In genomic region chr9:105151686-105151995, GRCh38 we compare ENCODE assay signal across 17 cellular contexts.
A peak's percentile ranks its signal among the peaks of the same experiment; 100 is the strongest.
DNase-seq lines count a peak whose midpoint lies in the region; TF ChIP-seq lines count a peak whose summit lies in the region.
"Had no signal": no experiment of that assay in that cellular context is flagged by ENCODE, and none has a peak within 500 bp of the region (broad histone marks: within the 10 kb centered on the region; RNA-seq: fewer than 3 reads in every experiment).

No MANE protein-coding gene starts in this region.

- dilution Hi-C loops in mammary epithelial cell (cut with HindIII; ENCODE audit: low sequenced_read_pairs), result no loop called here

- H3K27me3 ChIP-seq in mammary epithelial cell (ENCODE audit: insufficient read depth, low read length), result no peaks in the 10 kb centered on the region
- H3K27me3 ChIP-seq in hepatocyte, result no peaks in the 10 kb centered on the region
- H3K27me3 ChIP-seq: BLaER1 had no signal

- POLR2A ChIA-PET in MCF 10A (lab: Yijun Ruan, JAX), result interaction anchor here (1.4 kb wide), 1 partner anchor 29 kb away, joined by 5 read pairs; no protein-coding TSS in a partner anchor

- H3K36me3 Mint-ChIP-seq in MCF 10A (ENCODE audit: insufficient read depth, unreplicated experiment) (no peaks in the 10 kb centered on the region), immature natural killer cell (no peaks in the 10 kb centered on the region)
- H3K36me3 Mint-ChIP-seq: CD4-positive, alpha-beta memory T cell had no signal

- WGBS in mammary epithelial cell (ENCODE audit: low coverage, missing lambda C conversion rate), result 97% methylated on average over 3 of the region's 3 CpGs
- 92% methylated on average over 3 of the region's 3 CpGs for WGBS in hepatocyte (ENCODE audit: low lambda C conversion rate, missing lambda C conversion rate)

- H3K9ac ChIP-seq in mammary epithelial cell (ENCODE audit: insufficient read depth, low read length), result no peak overlapping the region
- H3K9ac ChIP-seq: BLaER1 had no signal

- CTCF ChIA-PET in mammary epithelial cell (lab: Charles Lee; ENCODE audit: low non-redundant PET), result no interaction called here
- CTCF ChIA-PET in MCF 10A (lab: Yijun Ruan, JAX), result interaction anchor here (11.0 kb wide), 1 partner anchor 288 kb away, joined by 59 read pairs; no protein-coding TSS in a partner anchor

- no TSS peak for BruUV-seq in mammary epithelial cell (replicated peaks; lab: Mats Ljungman, UMichigan)
- BruUV-seq in MCF 10A (replicated peaks; lab: Mats Ljungman, UMichigan), result no TSS peak

- H3K4me1 ChIP-seq in mammary epithelial cell (ENCODE audit: insufficient read depth, low read length), result peaks cover 17% of the 10 kb centered on the region
- H3K4me1 ChIP-seq in hepatocyte (ENCODE audit: insufficient read depth), result peaks cover 10% of the 10 kb centered on the region

- TF ChIP-seq CTCF in mammary epithelial cell (conservative IDR thresholded peaks at IDR 0.05 in 1 of 2, IDR thresholded peaks at IDR 0.05 in 1 of 2; ENCODE audit: extremely low read depth in 1 of 2, insufficient read depth in 1 of 2, low read depth in 1 of 2, low read length in 2 of 2) (no peak), MCF 10A (IDR thresholded peaks at IDR 0.05; ENCODE audit: unreplicated experiment) (no peak), hepatocyte (IDR thresholded peaks at IDR 0.05; ENCODE audit: poor library complexity) (no peak)

- intact Hi-C loops in mammary epithelial cell (cut with micrococcal nuclease), result loop anchor here (5.0 kb wide), 1 partner anchor 184 kb away; no protein-coding TSS in a partner anchor
- intact Hi-C loops in MCF 10A (cut with micrococcal nuclease), result loop anchor here (10.0 kb wide), 1 partner anchor 157 kb away; no protein-coding TSS in a partner anchor

- no peak overlapping the region for H3K27ac ChIP-seq in mammary epithelial cell (ENCODE audit: insufficient read depth, low read depth, low read length)
- peak overlapping the region; percentile 57 for H3K27ac ChIP-seq in hepatocyte
- H3K27ac ChIP-seq: BLaER1, RWPE1 had no signal

- H3K9me3 ChIP-seq in mammary epithelial cell (replicated peaks; ENCODE audit: insufficient read depth, low read length), result no peaks in the 10 kb centered on the region
- no peaks in the 10 kb centered on the region for H3K9me3 ChIP-seq in hepatocyte (ENCODE audit: low read depth)
- H3K9me3 ChIP-seq: BLaER1 had no signal

- H3K79me2 ChIP-seq in mammary epithelial cell (ENCODE audit: insufficient read depth, low read length) (no peaks in the 10 kb centered on the region), hepatocyte (no peaks in the 10 kb centered on the region)

- in situ Hi-C loops in mammary epithelial cell (cut with MboI; ENCODE audit: low sequenced_read_pairs in 2 of 2), result loop anchor here (10.0 to 25.0 kb wide), 2 partner anchors 287 to 289 kb away; no protein-coding TSS in a partner anchor

- no peaks in the 10 kb centered on the region for H3K36me3 ChIP-seq in mammary epithelial cell (ENCODE audit: insufficient read depth, low read length)
- no peaks in the 10 kb centered on the region for H3K36me3 ChIP-seq in hepatocyte (replicated peaks; ENCODE audit: insufficient read depth, low read depth)
- H3K36me3 ChIP-seq: BLaER1 had no signal

- no peak for DNase-seq in mammary epithelial cell
- DNase-seq in MCF 10A (ENCODE audit: unreplicated experiment), result no peak
- peak; percentile 89 for DNase-seq in NCI-H82 treated with DMSO at 0.1 percent for 48 hours (lab: John Stamatoyannopoulos, UW; ENCODE audit: unreplicated experiment)
- no peak for DNase-seq in hepatocyte (ENCODE audit: low spot score)
- DNase-seq in immature natural killer cell, result no peak
- no peak for DNase-seq in ecto neural progenitor cell (ENCODE audit: low spot score)
- DNase-seq in NCI-H2196 treated with DMSO at 0.1 percent for 48 hours (lab: John Stamatoyannopoulos, UW; ENCODE audit: unreplicated experiment), result no peak
- DNase-seq: CD4-positive, alpha-beta memory T cell; DMS79 treated with DMSO at 0.1 percent for 48 hours; H9; NCI-H146; NCI-H2029 treated with DMSO at 0.1 percent for 48 hours; NCI-H2171; NCI-H446 treated with DMSO at 0.1 percent for 48 hours; SIG-M5 had no signal

- H3K9me2 ChIP-seq in hepatocyte (replicated peaks; ENCODE audit: insufficient read depth), result no peaks in the 10 kb centered on the region

- H4K20me1 ChIP-seq in mammary epithelial cell (ENCODE audit: insufficient read depth, low read length) (no peaks in the 10 kb centered on the region), hepatocyte (ENCODE audit: insufficient read depth, poor library complexity, severe bottlenecking) (no peaks in the 10 kb centered on the region)
- H4K20me1 ChIP-seq: BLaER1 had no signal

- H2AFZ ChIP-seq in mammary epithelial cell (ENCODE audit: low read depth, low read length), result peak overlapping the region; percentile 6
- no peak overlapping the region for H2AFZ ChIP-seq in hepatocyte

- H3K4me3 ChIP-seq in mammary epithelial cell (replicated peaks in 1 of 3; ENCODE audit: insufficient read depth in 1 of 3, low read depth in 2 of 3, low read length in 3 of 3) (no peak overlapping the region), hepatocyte (no peak overlapping the region)
- H3K4me3 ChIP-seq: BLaER1 had no signal

- peak overlapping the region; percentile 24 for H3K4me2 ChIP-seq in mammary epithelial cell (ENCODE audit: insufficient read depth, low read depth, low read length)
- no peak overlapping the region for H3K4me2 ChIP-seq in hepatocyte

- H3K27me3 Mint-ChIP-seq in MCF 10A (ENCODE audit: insufficient read depth, unreplicated experiment), result no peaks in the 10 kb centered on the region
- H3K27me3 Mint-ChIP-seq in immature natural killer cell (ENCODE audit: low read depth in 3 of 3), result peaks cover 0 to 7% (median 3%) of the 10 kb centered on the region in 3 donors

- H3K4me1 Mint-ChIP-seq in MCF 10A (ENCODE audit: insufficient read depth, unreplicated experiment) (peaks cover 17% of the 10 kb centered on the region), immature natural killer cell (peaks cover 5 to 11% of the 10 kb centered on the region in 2 donors)

- H3K4me3 Mint-ChIP-seq in MCF 10A (ENCODE audit: unreplicated experiment) (no peak overlapping the region), immature natural killer cell (no peak overlapping the region)
- H3K4me3 Mint-ChIP-seq: CD4-positive, alpha-beta memory T cell; H9 had no signal

- H3K27ac Mint-ChIP-seq in MCF 10A (ENCODE audit: low read depth, unreplicated experiment) (no peak overlapping the region), immature natural killer cell (no peak overlapping the region)
- H3K27ac Mint-ChIP-seq: CD4-positive, alpha-beta memory T cell; H9 had no signal

- H3K9me3 Mint-ChIP-seq in MCF 10A (ENCODE audit: unreplicated experiment), result no peaks in the 10 kb centered on the region
- H3K9me3 Mint-ChIP-seq in immature natural killer cell, result no peaks in the 10 kb centered on the region
- H3K9me3 Mint-ChIP-seq: CD4-positive, alpha-beta memory T cell; H9 had no signal
